In the genomic region with DNA sequence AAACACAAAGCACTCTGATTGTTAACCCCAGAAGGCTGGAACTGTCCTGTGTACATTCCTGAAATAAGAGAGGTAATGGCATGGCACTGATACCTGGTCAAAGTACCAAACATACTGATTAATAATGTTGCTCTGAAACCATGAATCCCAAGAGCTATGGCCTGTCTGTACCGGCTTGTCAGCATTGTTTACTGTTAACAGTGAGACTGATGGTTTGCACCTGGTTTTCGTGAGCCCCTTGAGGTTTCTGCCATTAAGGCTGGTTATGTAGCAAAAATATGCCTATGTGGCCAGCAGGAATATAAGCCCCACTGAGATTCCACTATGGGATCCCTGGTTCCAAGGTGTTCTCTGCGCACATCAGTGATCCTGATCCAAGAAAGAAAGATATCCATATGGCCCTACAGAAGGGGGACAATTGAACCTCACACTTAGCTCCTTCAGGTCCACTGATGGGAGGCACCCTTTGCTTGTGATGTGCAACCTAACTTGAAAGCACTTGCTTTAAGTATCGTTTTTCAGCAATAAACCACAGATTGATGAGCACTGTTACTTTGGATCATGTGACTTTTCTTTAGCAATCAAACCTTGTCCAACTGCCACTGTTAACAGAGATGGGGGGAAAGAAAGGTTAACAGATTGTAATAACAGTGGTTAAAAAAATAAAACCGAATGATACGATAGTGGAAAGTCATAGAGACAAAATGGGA, we compare ENCODE assay signal across 1 cellular context.
TF ChIP-seq lines count a peak whose summit lies in the region.

No MANE protein-coding gene starts in this region.

TF ChIP-seq in GM12878, 131 proteins besides CTCF, POLR2A, EP300 and RAD21 (continued from another document):
- TF ChIP-seq, protein P1, sequence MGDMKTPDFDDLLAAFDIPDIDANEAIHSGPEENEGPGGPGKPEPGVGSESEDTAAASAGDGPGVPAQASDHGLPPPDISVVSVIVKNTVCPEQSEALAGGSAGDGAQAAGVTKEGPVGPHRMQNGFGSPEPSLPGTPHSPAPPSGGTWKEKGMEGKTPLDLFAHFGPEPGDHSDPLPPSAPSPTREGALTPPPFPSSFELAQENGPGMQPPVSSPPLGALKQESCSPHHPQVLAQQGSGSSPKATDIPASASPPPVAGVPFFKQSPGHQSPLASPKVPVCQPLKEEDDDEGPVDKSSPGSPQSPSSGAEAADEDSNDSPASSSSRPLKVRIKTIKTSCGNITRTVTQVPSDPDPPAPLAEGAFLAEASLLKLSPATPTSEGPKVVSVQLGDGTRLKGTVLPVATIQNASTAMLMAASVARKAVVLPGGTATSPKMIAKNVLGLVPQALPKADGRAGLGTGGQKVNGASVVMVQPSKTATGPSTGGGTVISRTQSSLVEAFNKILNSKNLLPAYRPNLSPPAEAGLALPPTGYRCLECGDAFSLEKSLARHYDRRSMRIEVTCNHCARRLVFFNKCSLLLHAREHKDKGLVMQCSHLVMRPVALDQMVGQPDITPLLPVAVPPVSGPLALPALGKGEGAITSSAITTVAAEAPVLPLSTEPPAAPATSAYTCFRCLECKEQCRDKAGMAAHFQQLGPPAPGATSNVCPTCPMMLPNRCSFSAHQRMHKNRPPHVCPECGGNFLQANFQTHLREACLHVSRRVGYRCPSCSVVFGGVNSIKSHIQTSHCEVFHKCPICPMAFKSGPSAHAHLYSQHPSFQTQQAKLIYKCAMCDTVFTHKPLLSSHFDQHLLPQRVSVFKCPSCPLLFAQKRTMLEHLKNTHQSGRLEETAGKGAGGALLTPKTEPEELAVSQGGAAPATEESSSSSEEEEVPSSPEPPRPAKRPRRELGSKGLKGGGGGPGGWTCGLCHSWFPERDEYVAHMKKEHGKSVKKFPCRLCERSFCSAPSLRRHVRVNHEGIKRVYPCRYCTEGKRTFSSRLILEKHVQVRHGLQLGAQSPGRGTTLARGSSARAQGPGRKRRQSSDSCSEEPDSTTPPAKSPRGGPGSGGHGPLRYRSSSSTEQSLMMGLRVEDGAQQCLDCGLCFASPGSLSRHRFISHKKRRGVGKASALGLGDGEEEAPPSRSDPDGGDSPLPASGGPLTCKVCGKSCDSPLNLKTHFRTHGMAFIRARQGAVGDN (IDR thresholded peaks at IDR 0.05) = no peak
- TF ChIP-seq EZH2 (IDR thresholded peaks at IDR 0.05; ENCODE audit: borderline replicate concordance, control insufficient read depth, low read depth, low read length) = no peak
- TF ChIP-seq JUND (IDR thresholded peaks at IDR 0.05; ENCODE audit: low read depth, low read length) = no peak
